In the genomic region with DNA sequence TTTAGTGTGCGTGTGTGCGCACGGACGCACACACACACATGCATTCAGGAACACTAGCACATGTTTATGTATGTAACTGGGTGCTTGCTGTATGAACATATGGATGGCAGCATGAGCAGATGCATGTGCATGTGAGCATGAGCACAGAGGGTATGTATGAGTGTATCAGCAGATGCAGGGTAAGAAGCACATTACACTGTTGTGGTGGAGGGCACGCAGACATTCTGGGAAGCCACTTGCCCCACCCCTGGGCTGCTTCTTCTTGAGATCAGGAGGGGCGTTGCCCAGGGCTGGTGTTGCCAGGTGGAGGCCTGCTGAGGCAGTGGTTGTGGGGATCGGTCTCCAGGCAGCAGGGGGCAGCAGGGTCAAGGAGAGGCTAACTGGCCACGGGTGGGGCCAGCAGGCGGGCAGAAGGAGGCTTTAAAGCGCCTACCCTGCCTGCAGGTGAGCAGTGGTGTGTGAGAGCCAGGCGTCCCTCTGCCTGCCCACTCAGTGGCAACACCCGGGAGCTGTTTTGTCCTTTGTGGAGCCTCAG, we compare ENCODE assay signal across 1 cellular context.
TF ChIP-seq lines count a peak whose summit lies in the region.

No MANE protein-coding gene starts in this region.

TF ChIP-seq in A549, 52 proteins besides CTCF, POLR2A, EP300 and RAD21:
- TF ChIP-seq TFCP2L1 (CRISPR knock-in tag; IDR thresholded peaks at IDR 0.05), result no peak
- no peak for TF ChIP-seq POLR2AphosphoS2 (conservative IDR thresholded peaks at IDR 0.05; ENCODE audit: low read length)
- no peak for TF ChIP-seq ZNF302 (CRISPR knock-in tag; IDR thresholded peaks at IDR 0.05)
- TF ChIP-seq CBX8 (IDR thresholded peaks at IDR 0.05), result no peak
- 0 out of 3 replicates have a peak, but pooled peaks have one; percentile 9 for TF ChIP-seq SMC3 (IDR thresholded peaks at IDR 0.05)
TF ChIP-seq in A549: peak in this region for 1.
